In genomic region chr1:219514728-219515127, GRCh38 we compare ENCODE assay signal across 20 cellular contexts.
DNase-seq lines count a peak whose midpoint lies in the region; ATAC-seq and TF ChIP-seq lines count a peak whose summit lies in the region.
"Had no signal": no experiment of that assay in that cellular context is flagged by ENCODE, and none has a peak within 500 bp of the region (broad histone marks: within the 10 kb centered on the region; RNA-seq: fewer than 3 reads in every experiment).

No MANE protein-coding gene starts in this region.

- no peak for TF ChIP-seq CTCF in epithelial cell of esophagus (IDR thresholded peaks at IDR 0.05; ENCODE audit: insufficient read depth, low read depth, low read length, missing control alignments)

- H3K4me3 ChIP-seq in epithelial cell of esophagus (ENCODE audit: low read length): no peak overlapping the region

- no peak for DNase-seq in Right ventricle myocardium inferior (ENCODE audit: missing footprints)
- no peak for DNase-seq in Right ventricle myocardium superior
- peak; percentile 7 for DNase-seq in epithelial cell of esophagus (ENCODE audit: low read depth)
- no peak for DNase-seq in iPS-NIHi11 (ENCODE audit: low spot score)
- DNase-seq: BE2C; Caco-2; CD4-positive, CD25-positive, alpha-beta regulatory T cell; DMS79; IMR-90; Karpas-422; NCI-H1105; NCI-H2081; NCI-H446 treated with DMSO at 0.1 percent for 48 hours; NCI-H69; OCI-M1; SHP77 treated with DMSO at 0.1 percent for 48 hours; SK-N-SH had no signal

- ATAC-seq in Right ventricle myocardium inferior: peak; percentile 39
- ATAC-seq in Right ventricle myocardium superior (ENCODE audit: poor library complexity): no peak
- peak; percentile 60 for ATAC-seq in HG03432 (IDR thresholded peaks at IDR 0.05; ENCODE audit: unreplicated experiment)
- no peak for ATAC-seq in GM19328 (IDR thresholded peaks at IDR 0.05; ENCODE audit: unreplicated experiment)
- ATAC-seq in HG02798 (IDR thresholded peaks at IDR 0.05; ENCODE audit: poor library complexity, unreplicated experiment): no peak

- intact Hi-C loops in Right ventricle myocardium inferior (cut with DNase I) (no loop called here), Right ventricle myocardium superior (cut with DNase I) (no loop called here)

Comparison
In these comparisons a context has a peak if more than half of its experiments do, and no peak if none do; other contexts are left out.
1. ATAC-seq: peak in Right ventricle myocardium inferior (single experiment) and HG03432 (single experiment); none in Right ventricle myocardium superior (single experiment), GM19328 (single experiment) and HG02798 (single experiment).